In the genomic region with DNA sequence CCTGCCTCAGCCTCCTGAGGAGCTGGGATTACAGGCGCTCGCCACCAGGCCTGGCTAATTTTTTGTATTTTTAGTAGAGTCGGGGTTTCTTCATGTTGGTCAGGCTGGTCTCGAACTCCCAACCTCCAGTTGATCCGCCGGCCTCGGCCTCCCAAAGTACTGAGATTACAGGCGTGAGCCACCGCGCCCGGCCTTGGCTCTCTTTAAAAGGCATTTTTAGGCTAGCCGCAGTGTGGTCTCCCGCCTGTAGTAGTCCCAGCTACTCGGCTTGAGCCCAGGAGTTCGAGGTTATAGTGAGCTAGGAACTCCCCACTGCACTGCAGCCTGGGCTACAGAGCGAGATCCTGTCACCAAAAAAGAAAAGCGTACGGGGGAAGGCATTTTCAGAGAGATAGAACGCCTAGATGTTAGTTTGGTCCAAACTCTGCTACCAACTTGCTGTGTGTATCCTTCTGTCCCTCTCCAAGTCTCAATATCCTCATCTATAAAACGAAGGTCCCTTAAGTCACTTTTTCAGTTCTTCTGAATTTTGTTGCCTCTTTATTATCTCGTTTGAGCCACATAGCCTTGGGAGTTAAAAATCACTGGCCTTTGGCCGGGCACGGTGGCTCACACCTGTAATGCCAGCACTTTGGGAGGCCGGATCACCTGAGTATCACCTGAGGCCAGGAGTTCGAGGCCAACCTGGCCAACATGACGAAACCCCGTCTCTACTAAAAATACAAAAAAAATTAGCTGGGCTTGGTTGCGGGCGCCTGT, we compare ENCODE assay signal across 8 cellular contexts. TPM values are rescaled to one million over a fixed set of nuclear protein-coding genes. Genes with fewer than 3 reads are reported as not detected.
A peak's percentile ranks its signal among the peaks of the same experiment; 100 is the strongest.
DNase-seq lines count a peak whose midpoint lies in the region; ATAC-seq and TF ChIP-seq lines count a peak whose summit lies in the region.

No MANE protein-coding gene starts in this region.

- H3K27ac ChIP-seq in gastroesophageal sphincter (peak overlapping the region; percentile 74 to 88 (median 86)), prostate gland (peak overlapping the region; percentile 72 to 80)

- H3K4me3 ChIP-seq in MG63 (peak overlapping the region; percentile 74), gastroesophageal sphincter (peak overlapping the region; percentile 62 to 66), prostate gland (peak overlapping the region; percentile 42 to 46)

- ATAC-seq in activated T-cell treated with anti-CD3 and anti-CD28 coated beads, Interleukin-2, amount 50 U/mL, for 4 hours: peak; percentile 12 to 29
- ATAC-seq in gastroesophageal sphincter: no peak
- ATAC-seq in GM18909 (IDR thresholded peaks at IDR 0.05; ENCODE audit: poor library complexity, unreplicated experiment): no peak

- H3K9me3 Mint-ChIP-seq in activated T-cell treated with anti-CD3 and anti-CD28 coated beads, Interleukin-2, amount 50 U/mL, for 4 hours: no peaks in the 10 kb centered on the region

- in situ Hi-C loops in G401 (cut with HindIII; ENCODE audit: low sequenced_read_pairs): no loop called here

- H3K4me1 ChIP-seq in gastroesophageal sphincter (peaks cover 0 to 27% (median 0%) of the 10 kb centered on the region in 3 donors), prostate gland (replicated peaks) (peaks cover 2% of the 10 kb centered on the region)

- no peaks in the 10 kb centered on the region for H3K27me3 Mint-ChIP-seq in activated T-cell treated with anti-CD3 and anti-CD28 coated beads, Interleukin-2, amount 50 U/mL, for 4 hours (ENCODE audit: low read depth)

- TF ChIP-seq CTCF in gastroesophageal sphincter (IDR thresholded peaks at IDR 0.05): peak in 1 of 4 experiments; percentile 3
- no peak for TF ChIP-seq CTCF in prostate gland (IDR thresholded peaks at IDR 0.05)

- WGBS in gastroesophageal sphincter (ENCODE audit: low coverage in 1 of 2), 2 donors: 65 to 70% methylated on average over 8 to 10 of the region's 29 CpGs
- WGBS in prostate gland: 41% methylated on average over 29 of the region's 29 CpGs

- H3K27me3 ChIP-seq in MG63: no peaks in the 10 kb centered on the region
- no peaks in the 10 kb centered on the region for H3K27me3 ChIP-seq in gastroesophageal sphincter
- H3K27me3 ChIP-seq in prostate gland (replicated peaks; ENCODE audit: insufficient read depth): no peaks in the 10 kb centered on the region

- TF ChIP-seq EP300 in gastroesophageal sphincter (IDR thresholded peaks at IDR 0.05): no peak

- H3K4me3 Mint-ChIP-seq in activated T-cell treated with anti-CD3 and anti-CD28 coated beads, Interleukin-2, amount 50 U/mL, for 4 hours: peak overlapping the region; percentile 92

- TF ChIP-seq POLR2A in gastroesophageal sphincter (IDR thresholded peaks at IDR 0.05): no peak
- no peak for TF ChIP-seq POLR2A in prostate gland (IDR thresholded peaks at IDR 0.05)

- H3K36me3 ChIP-seq in MG63 (peaks cover 16% of the 10 kb centered on the region), gastroesophageal sphincter (peaks cover 0 to 42% of the 10 kb centered on the region in 2 donors), prostate gland (peaks cover 0 to 5% of the 10 kb centered on the region in 2 donors)

- intact Hi-C loops in prostate gland (cut with DNase I): no loop called here

- no peaks in the 10 kb centered on the region for H3K9me3 ChIP-seq in MG63
- H3K9me3 ChIP-seq in gastroesophageal sphincter: no peaks in the 10 kb centered on the region
- H3K9me3 ChIP-seq in prostate gland: no peaks in the 10 kb centered on the region

- peaks cover 37% of the 10 kb centered on the region for H3K4me1 Mint-ChIP-seq in activated T-cell treated with anti-CD3 and anti-CD28 coated beads, Interleukin-2, amount 50 U/mL, for 4 hours (ENCODE audit: low read depth)

- peak; percentile 16 for DNase-seq in G401 (ENCODE audit: low spot score)
- DNase-seq in MG63: peak; percentile 43
- DNase-seq in activated T-cell treated with anti-CD3 and anti-CD28 coated beads, Interleukin-2, amount 50 U/mL, for 4 hours: peak; percentile 30
- DNase-seq in prostate gland (ENCODE audit: low spot score): no peak
- no peak for DNase-seq in DMS153 treated with DMSO at 0.1 percent for 48 hours (lab: John Stamatoyannopoulos, UW; ENCODE audit: unreplicated experiment)
- no peak for DNase-seq in HK-2 (ENCODE audit: unreplicated experiment)

- peaks cover 20% of the 10 kb centered on the region for H3K36me3 Mint-ChIP-seq in activated T-cell treated with anti-CD3 and anti-CD28 coated beads, Interleukin-2, amount 50 U/mL, for 4 hours (ENCODE audit: insufficient read depth)

RNA-seq across cellular contexts. Expression of gene MED18, which starts 0.7 kb away (rescaled TPM):
- 25.8 and 35.6 TPM in 2 replicates for total RNA-seq in G401 (2014; rRNA removed; shearing (Covaris generic))
- total RNA-seq in MG63 (2014; rRNA removed; shearing (Covaris generic); ENCODE audit: low replicate concordance): 21.1 and 30.0 TPM in 2 replicates
- 10 to 100 TPM; 11.6 to 14.7 (median 11.7) TPM for total RNA-seq in activated T-cell treated with anti-CD3 and anti-CD28 coated beads, Interleukin-2, amount 50 U/mL, for 4 hours
- total RNA-seq in gastroesophageal sphincter (10 to 100 TPM in 3 of 4 donors, 1 to 10 TPM in 1; 8.5 to 21.0 (median 18.2) TPM), prostate gland (10 to 100 TPM in 1 of 2 donors, 1 to 10 TPM in 1; 9.9 to 14.0 TPM)

RNA-seq across cellular contexts. Expression of gene PHACTR4, which starts 40.0 kb away (rescaled TPM):
- 3.4 and 4.8 TPM in 2 replicates for total RNA-seq in G401 (2014; rRNA removed; shearing (Covaris generic))
- 0.07 and 6.9 TPM in 2 replicates for total RNA-seq in MG63 (2014; rRNA removed; shearing (Covaris generic); ENCODE audit: low replicate concordance)
- total RNA-seq in activated T-cell treated with anti-CD3 and anti-CD28 coated beads, Interleukin-2, amount 50 U/mL, for 4 hours: 10 to 100 TPM; 19.7 to 23.2 (median 22.4) TPM
- total RNA-seq in gastroesophageal sphincter: 10 to 100 TPM; 20.3 to 32.2 (median 27.0) TPM
- total RNA-seq in prostate gland: 10 to 100 TPM; 38.9 to 45.0 TPM

Comparison
In these comparisons a context has a peak if more than half of its experiments do, and no peak if none do; other contexts are left out.
1. DNase-seq: peak in G401 (single experiment), MG63 (single experiment) and activated T-cell treated with anti-CD3 and anti-CD28 coated beads, Interleukin-2, amount 50 U/mL, for 4 hours (single experiment); none in prostate gland (single experiment), DMS153 treated with DMSO at 0.1 percent for 48 hours (single experiment) and HK-2 (single experiment).
2. ATAC-seq: peak in activated T-cell treated with anti-CD3 and anti-CD28 coated beads, Interleukin-2, amount 50 U/mL, for 4 hours (2 of 2); none in gastroesophageal sphincter (single experiment) and GM18909 (single experiment).
3. Peak in every context shown above with its lines, with median percentiles within 50 percentile points of each other: H3K4me3 ChIP-seq.